In genomic region chr5:109998208-109998607, GRCh38 we compare ENCODE assay signal across 19 cellular contexts.
DNase-seq lines count a peak whose midpoint lies in the region; ATAC-seq and TF ChIP-seq lines count a peak whose summit lies in the region.
"Had no signal": no experiment of that assay in that cellular context is flagged by ENCODE, and none has a peak within 500 bp of the region (broad histone marks: within the 10 kb centered on the region; RNA-seq: fewer than 3 reads in every experiment).

No MANE protein-coding gene starts in this region.

- H3K36me3 ChIP-seq in A673 (ENCODE audit: insufficient read depth, low read length, poor library complexity, severe bottlenecking) (no peaks in the 10 kb centered on the region), GM23338 (ENCODE audit: insufficient read depth) (no peaks in the 10 kb centered on the region), iPS-20b (ENCODE audit: insufficient read depth, low read depth, low read length) (no peaks in the 10 kb centered on the region)
- H3K36me3 ChIP-seq: BLaER1 treated with 17β-estradiol and CSF1 and Interleukin-3, amounts not matched to agents 10 nM and 100 nM had no signal

- H3K9me3 Mint-ChIP-seq in GM23338 (peaks cover 6% of the 10 kb centered on the region), WTC11 (peaks cover 9% of the 10 kb centered on the region)
- H3K9me3 Mint-ChIP-seq in activated T-helper 17 cell treated with anti-CD3 and anti-CD28 coated beads, Interleukin-2, amount 50 U/mL, for 72 hours: peaks cover 3% of the 10 kb centered on the region
- H3K9me3 Mint-ChIP-seq: CD4-positive, alpha-beta T cell; CD8-positive, alpha-beta T cell had no signal

- H4K20me1 ChIP-seq in GM23338 (replicated peaks; ENCODE audit: insufficient read depth): no peaks in the 10 kb centered on the region
- H4K20me1 ChIP-seq: BLaER1 treated with 17β-estradiol and CSF1 and Interleukin-3, amounts not matched to agents 10 nM and 100 nM had no signal

- TF ChIP-seq CTCF in A673 (conservative IDR thresholded peaks at IDR 0.05; ENCODE audit: low read depth, low read length) (no peak), GM23338 (conservative IDR thresholded peaks at IDR 0.05; ENCODE audit: low read depth in 2 of 2) (no peak), WTC11 (IDR thresholded peaks at IDR 0.05) (no peak)

- H3K9me3 ChIP-seq in A673 (ENCODE audit: low read depth, low read length, poor library complexity, severe bottlenecking): peaks cover 6% of the 10 kb centered on the region
- H3K9me3 ChIP-seq in iPS-20b (ENCODE audit: insufficient read depth, low read depth, low read length): no peaks in the 10 kb centered on the region
- H3K9me3 ChIP-seq: BLaER1 treated with 17β-estradiol and CSF1 and Interleukin-3, amounts not matched to agents 10 nM and 100 nM; Caco-2 had no signal

- CTCF ChIA-PET in A673 (lab: Charles Lee): no interaction called here
- CTCF ChIA-PET in WTC11 (lab: Charles Lee): interaction anchor here (1.5 kb wide), 1 partner anchor 8 kb away, joined by 4 read pairs; no protein-coding TSS in a partner anchor

- no peak overlapping the region for H3K9ac ChIP-seq in iPS-20b (ENCODE audit: low read depth, low read length)
- H3K9ac ChIP-seq: BLaER1 treated with 17β-estradiol and CSF1 and Interleukin-3, amounts not matched to agents 10 nM and 100 nM had no signal

- BruUV-seq in A673 (replicated peaks; lab: Mats Ljungman, UMichigan): no TSS peak

- no peak overlapping the region for H2AFZ ChIP-seq in GM23338

- H3K4me3 Mint-ChIP-seq in GM23338: no peak overlapping the region; the same call in 2 of the 3 replicates
- H3K4me3 Mint-ChIP-seq in WTC11: no peak overlapping the region
- no peak overlapping the region for H3K4me3 Mint-ChIP-seq in activated T-helper 17 cell treated with anti-CD3 and anti-CD28 coated beads, Interleukin-2, amount 50 U/mL, for 72 hours
- H3K4me3 Mint-ChIP-seq: B cell; CD4-positive, alpha-beta T cell; CD8-positive, alpha-beta T cell had no signal

- H3K4me2 ChIP-seq in GM23338: peak overlapping the region; percentile 58
- H3K4me2 ChIP-seq: BLaER1 treated with 17β-estradiol and CSF1 and Interleukin-3, amounts not matched to agents 10 nM and 100 nM had no signal

- H3K27me3 Mint-ChIP-seq in GM23338 (ENCODE audit: insufficient read depth, low read depth, poor library complexity) (no peaks in the 10 kb centered on the region), WTC11 (ENCODE audit: low read depth) (peaks cover 19% of the 10 kb centered on the region)
- H3K27me3 Mint-ChIP-seq in activated T-helper 17 cell treated with anti-CD3 and anti-CD28 coated beads, Interleukin-2, amount 50 U/mL, for 72 hours: no peaks in the 10 kb centered on the region
- H3K27me3 Mint-ChIP-seq: CD4-positive, alpha-beta T cell had no signal

- H3K27me3 ChIP-seq in A673 (replicated peaks; ENCODE audit: insufficient read depth, low read depth, low read length, poor library complexity) (no peaks in the 10 kb centered on the region), GM23338 (ENCODE audit: insufficient read depth) (no peaks in the 10 kb centered on the region), iPS-20b (ENCODE audit: insufficient read depth, low read length) (no peaks in the 10 kb centered on the region)
- H3K27me3 ChIP-seq: BLaER1 treated with 17β-estradiol and CSF1 and Interleukin-3, amounts not matched to agents 10 nM and 100 nM had no signal

- H3K4me1 Mint-ChIP-seq in GM23338 (peaks cover 45% of the 10 kb centered on the region), WTC11 (peaks cover 63% of the 10 kb centered on the region)
- no peaks in the 10 kb centered on the region for H3K4me1 Mint-ChIP-seq in activated T-helper 17 cell treated with anti-CD3 and anti-CD28 coated beads, Interleukin-2, amount 50 U/mL, for 72 hours
- H3K4me1 Mint-ChIP-seq: B cell had no signal

- H3K27ac ChIP-seq in A673 (ENCODE audit: low read depth, low read length, poor library complexity, severe bottlenecking) (peak overlapping the region; percentile 44), GM23338 (ENCODE audit: low read depth) (0 out of 2 replicates have a peak overlapping the region, but pooled peaks have one; percentile 18), iPS-20b (ENCODE audit: low read length) (no peak overlapping the region)
- H3K27ac ChIP-seq: BLaER1 treated with 17β-estradiol and CSF1 and Interleukin-3, amounts not matched to agents 10 nM and 100 nM; C4-2B had no signal

- H3K79me2 ChIP-seq in GM23338 (replicated peaks; ENCODE audit: insufficient read depth): no peaks in the 10 kb centered on the region

- H3K9me2 ChIP-seq in GM23338 (ENCODE audit: insufficient read depth): 0 out of 2 replicates have a peak, but pooled peaks cover 9% of the 10 kb centered on the region

- no peak for ATAC-seq in GM23338
- peak; percentile 57 for ATAC-seq in WTC11
- ATAC-seq in activated T-helper 17 cell treated with anti-CD3 and anti-CD28 coated beads, Interleukin-2, amount 50 U/mL, for 72 hours (replicated peaks): no peak
- no peak for ATAC-seq in GM21526 (IDR thresholded peaks at IDR 0.05; ENCODE audit: low FRiP score, unreplicated experiment)
- ATAC-seq in GM18498 (IDR thresholded peaks at IDR 0.05; ENCODE audit: unreplicated experiment): no peak
- ATAC-seq: CD8-positive, alpha-beta T cell had no signal

- H3K4me3 ChIP-seq in A673 (ENCODE audit: low read depth, low read length, poor library complexity, severe bottlenecking): no peak overlapping the region
- H3K4me3 ChIP-seq in GM23338: no peak overlapping the region
- 0 out of 2 replicates have a peak overlapping the region, but pooled peaks have one; percentile 3 for H3K4me3 ChIP-seq in iPS-20b (ENCODE audit: low read length)
- H3K4me3 ChIP-seq: BLaER1 treated with 17β-estradiol and CSF1 and Interleukin-3, amounts not matched to agents 10 nM and 100 nM had no signal

- POLR2A ChIA-PET in A673 (lab: Charles Lee; ENCODE audit: low non-redundant PET) (no interaction called here), WTC11 (lab: Charles Lee) (interaction anchor here (0.5 kb wide), 1 partner anchor 260 kb away, joined by 5 read pairs; no protein-coding TSS in a partner anchor)

- H3K27ac Mint-ChIP-seq in GM23338 (peak overlapping the region; percentile 53), WTC11 (peak overlapping the region; percentile 17; the same call in 1 of the 2 replicates)
- no peak overlapping the region for H3K27ac Mint-ChIP-seq in activated T-helper 17 cell treated with anti-CD3 and anti-CD28 coated beads, Interleukin-2, amount 50 U/mL, for 72 hours
- H3K27ac Mint-ChIP-seq: B cell; CD4-positive, alpha-beta T cell; CD8-positive, alpha-beta T cell had no signal

- DNase-seq in A673 (ENCODE audit: low spot score): no peak
- peak; percentile 16 for DNase-seq in GM23338 (ENCODE audit: low spot score)
- no peak for DNase-seq in WTC11 (ENCODE audit: low spot score)
- no peak for DNase-seq in amniotic stem cell (lab: John Stamatoyannopoulos, UW)
- DNase-seq: 8988T; AML-193; Caco-2; Calu3; CD4-positive, alpha-beta T cell; CD8-positive, alpha-beta T cell; DMS79 treated with DMSO at 0.1 percent for 48 hours; GF-D8 had no signal

- H3K36me3 Mint-ChIP-seq in GM23338 (ENCODE audit: low read depth): peaks cover 5% of the 10 kb centered on the region; the same call in 1 of the 3 replicates
- no peaks in the 10 kb centered on the region for H3K36me3 Mint-ChIP-seq in WTC11
- H3K36me3 Mint-ChIP-seq in activated T-helper 17 cell treated with anti-CD3 and anti-CD28 coated beads, Interleukin-2, amount 50 U/mL, for 72 hours (ENCODE audit: low read depth): no peaks in the 10 kb centered on the region
- H3K36me3 Mint-ChIP-seq: CD8-positive, alpha-beta T cell had no signal

- H3K4me1 ChIP-seq in A673 (ENCODE audit: insufficient read depth, low read length, poor library complexity, severe bottlenecking) (peaks cover 49% of the 10 kb centered on the region), GM23338 (ENCODE audit: insufficient read depth) (peaks cover 44% of the 10 kb centered on the region), iPS-20b (ENCODE audit: insufficient read depth, low read length) (peaks cover 26% of the 10 kb centered on the region)
- H3K4me1 ChIP-seq: Caco-2 had no signal

- intact Hi-C loops in A673 (cut with micrococcal nuclease; ENCODE audit: unreplicated experiment): no loop called here

- no peaks in the 10 kb centered on the region for H3F3A ChIP-seq in GM23338 (replicated peaks; ENCODE audit: low read depth)

TF ChIP-seq in WTC11, 78 proteins besides CTCF, POLR2A, EP300 and RAD21 (continues in another document):
- TF ChIP-seq CREM (CRISPR knock-in tag; IDR thresholded peaks at IDR 0.05): no peak
- no peak for TF ChIP-seq JAZF1 (CRISPR knock-in tag; IDR thresholded peaks at IDR 0.05)
- TF ChIP-seq ZNF423 (CRISPR knock-in tag; IDR thresholded peaks at IDR 0.05): no peak
- TF ChIP-seq STAT6 (CRISPR knock-in tag; conservative IDR thresholded peaks at IDR 0.05; ENCODE audit: low read depth): no peak
- no peak for TF ChIP-seq SOX15 (CRISPR knock-in tag; IDR thresholded peaks at IDR 0.05)
- no peak for TF ChIP-seq ZNF416 (CRISPR knock-in tag; IDR thresholded peaks at IDR 0.05)
